8 cellular contexts compared by ENCODE assay signal in the genomic region with DNA sequence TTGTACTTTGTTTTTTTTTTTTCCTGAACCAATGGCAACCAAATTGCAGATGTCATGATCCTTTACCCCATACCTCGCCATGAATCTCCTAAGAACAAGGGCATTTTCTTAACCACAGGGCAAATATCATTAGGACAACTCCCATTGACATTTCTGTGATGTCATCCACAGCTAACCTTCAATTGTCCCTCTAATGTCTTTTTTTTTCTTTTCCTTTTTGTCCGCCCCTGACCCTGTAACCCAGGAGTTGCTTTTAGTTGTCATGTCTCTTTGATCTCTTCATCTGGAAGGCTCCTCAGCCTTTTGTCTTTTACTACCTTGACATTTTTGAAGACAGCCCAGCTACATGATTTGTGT. TPM values are rescaled to one million over a fixed set of nuclear protein-coding genes. Genes with fewer than 3 reads are reported as not detected.
DNase-seq lines count a peak whose midpoint lies in the region; ATAC-seq and TF ChIP-seq lines count a peak whose summit lies in the region.

No MANE protein-coding gene starts in this region.

- H3K4me3 Mint-ChIP-seq in activated naive CD8-positive, alpha-beta T cell treated with anti-CD3 and anti-CD28 coated beads, Interleukin-2, amount 10 ng/mL, durations not matched to agents 7 days and 5 days, result peak overlapping the region; percentile 83

- no peak for TF ChIP-seq RAD21 in SK-N-SH (IDR thresholded peaks at IDR 0.05; ENCODE audit: low read length)

- H3K4me3 ChIP-seq in SK-N-SH (ENCODE audit: low read depth in 2 of 2, low read length in 1 of 2) (peak overlapping the region; percentile 73 to 74), kidney epithelial cell (ENCODE audit: low read depth, low read length) (peak overlapping the region; percentile 84), suprapubic skin (peak overlapping the region; percentile 76)

- H3K36me3 Mint-ChIP-seq in activated naive CD8-positive, alpha-beta T cell treated with anti-CD3 and anti-CD28 coated beads, Interleukin-2, amount 10 ng/mL, durations not matched to agents 7 days and 5 days, result no peaks in the 10 kb centered on the region

- H4K20me1 ChIP-seq in SK-N-SH (ENCODE audit: insufficient read depth), result no peaks in the 10 kb centered on the region

- H3K27ac Mint-ChIP-seq in activated naive CD8-positive, alpha-beta T cell treated with anti-CD3 and anti-CD28 coated beads, Interleukin-2, amount 10 ng/mL, durations not matched to agents 7 days and 5 days, result peak overlapping the region; percentile 76

- no peaks in the 10 kb centered on the region for H3K9me2 ChIP-seq in SK-N-SH

- H3K36me3 ChIP-seq in SK-N-SH (replicated peaks in 1 of 2; ENCODE audit: control insufficient read depth in 1 of 2, insufficient read depth in 2 of 2, low read length in 1 of 2), result no peaks in the 10 kb centered on the region
- H3K36me3 ChIP-seq in kidney epithelial cell (ENCODE audit: control insufficient read depth, insufficient read depth, low read length), result no peaks in the 10 kb centered on the region
- H3K36me3 ChIP-seq in suprapubic skin, result peaks cover 12% of the 10 kb centered on the region

- no peaks in the 10 kb centered on the region for H3K9me3 ChIP-seq in SK-N-SH
- H3K9me3 ChIP-seq in suprapubic skin, result no peaks in the 10 kb centered on the region

- peak overlapping the region; percentile 26 to 34; a peak in 1 of 4 replicates for H3K27ac ChIP-seq in SK-N-SH (ENCODE audit: low read depth in 2 of 2, low read length in 1 of 2)
- H3K27ac ChIP-seq in suprapubic skin, result peak overlapping the region; percentile 84

- peaks cover 8% of the 10 kb centered on the region for H3K4me1 Mint-ChIP-seq in activated naive CD8-positive, alpha-beta T cell treated with anti-CD3 and anti-CD28 coated beads, Interleukin-2, amount 10 ng/mL, durations not matched to agents 7 days and 5 days

- H3K9ac ChIP-seq in SK-N-SH, result peak overlapping the region; percentile 75

- TF ChIP-seq CTCF in SK-N-SH (IDR thresholded peaks at IDR 0.05) (no peak), kidney epithelial cell (IDR thresholded peaks at IDR 0.05; ENCODE audit: insufficient read depth, low read length, poor library complexity, severe bottlenecking) (no peak), suprapubic skin (IDR thresholded peaks at IDR 0.05) (no peak)

- H3K4me1 ChIP-seq in SK-N-SH (ENCODE audit: control insufficient read depth in 1 of 2, insufficient read depth in 2 of 2, low read depth in 1 of 2, low read length in 1 of 2) (peaks cover 0 to 12% of the 10 kb centered on the region in 2 experiments; a peak in 2 of 4 replicates), suprapubic skin (peaks cover 30% of the 10 kb centered on the region)

- peak overlapping the region; percentile 86 for H3K4me2 ChIP-seq in SK-N-SH

- DNase-seq in SK-N-SH, result no peak
- DNase-seq in activated naive CD8-positive, alpha-beta T cell treated with anti-CD3 and anti-CD28 coated beads, Interleukin-2, amount 10 ng/mL, durations not matched to agents 7 days and 5 days, result no peak
- no peak for DNase-seq in kidney epithelial cell (ENCODE audit: low read depth)
- DNase-seq in suprapubic skin (ENCODE audit: low spot score in 2 of 2), result no peak

- CTCF ChIA-PET in SK-N-SH (lab: Yijun Ruan, JAX), result interaction anchor here (0.9 to 1.5 kb wide), 3 partner anchors 10 to 22 kb away, joined by 3 to 4 read pairs (median 3); no protein-coding TSS in a partner anchor

- H3F3A ChIP-seq in SK-N-SH (replicated peaks; ENCODE audit: insufficient read depth), result no peaks in the 10 kb centered on the region

- POLR2A ChIA-PET in SK-N-SH (lab: Yijun Ruan, JAX), result no interaction called here
- POLR2A ChIA-PET in activated naive CD8-positive, alpha-beta T cell treated with anti-CD3 and anti-CD28 coated beads, Interleukin-2, amount 10 ng/mL, durations not matched to agents 7 days and 5 days (lab: Charles Lee), result interaction anchor here (0.5 to 1.3 kb wide), 4 partner anchors 27 to 64 kb away, joined by 3 to 9 read pairs (median 5); partner anchors contain the start of gene ALG1

- TF ChIP-seq POLR2A in suprapubic skin (IDR thresholded peaks at IDR 0.05), result no peak

- peak overlapping the region; percentile 100 for H2AFZ ChIP-seq in SK-N-SH (ENCODE audit: low read depth)

- H3K27me3 ChIP-seq in SK-N-SH (ENCODE audit: insufficient read depth) (no peaks in the 10 kb centered on the region), kidney epithelial cell (ENCODE audit: control insufficient read depth, insufficient read depth, low read length) (peaks cover 4% of the 10 kb centered on the region), suprapubic skin (no peaks in the 10 kb centered on the region)

- no peaks in the 10 kb centered on the region for H3K79me2 ChIP-seq in SK-N-SH (ENCODE audit: insufficient read depth)

- no peaks in the 10 kb centered on the region for H3K27me3 Mint-ChIP-seq in activated naive CD8-positive, alpha-beta T cell treated with anti-CD3 and anti-CD28 coated beads, Interleukin-2, amount 10 ng/mL, durations not matched to agents 7 days and 5 days

- no peak for TF ChIP-seq EP300 in SK-N-SH (IDR thresholded peaks at IDR 0.05; ENCODE audit: borderline replicate concordance in 1 of 2, low read depth in 1 of 2, low read length in 1 of 2)
- TF ChIP-seq EP300 in suprapubic skin (IDR thresholded peaks at IDR 0.05), result no peak

- no peak for ATAC-seq in SK-N-SH treated with all-trans-retinoic acid at 6 μM for 48 hours
- ATAC-seq in activated naive CD8-positive, alpha-beta T cell treated with anti-CD3 and anti-CD28 coated beads, Interleukin-2, amount 10 ng/mL, durations not matched to agents 7 days and 5 days (ENCODE audit: low read depth), result no peak
- ATAC-seq in GM21529 (IDR thresholded peaks at IDR 0.05; ENCODE audit: unreplicated experiment), result no peak
- ATAC-seq in GM21447 (IDR thresholded peaks at IDR 0.05; ENCODE audit: unreplicated experiment), result no peak
- no peak for ATAC-seq in GM18861 (IDR thresholded peaks at IDR 0.05; ENCODE audit: unreplicated experiment)

- 17% methylated on average over 2 of the region's 2 CpGs for WGBS in SK-N-SH (ENCODE audit: low lambda C conversion rate)
- 8% methylated on average over 2 of the region's 2 CpGs for WGBS in suprapubic skin

- no peaks in the 10 kb centered on the region for H3K9me3 Mint-ChIP-seq in activated naive CD8-positive, alpha-beta T cell treated with anti-CD3 and anti-CD28 coated beads, Interleukin-2, amount 10 ng/mL, durations not matched to agents 7 days and 5 days

TF ChIP-seq in SK-N-SH, 30 proteins besides CTCF, POLR2A, EP300 and RAD21 (continues in another document):
- TF ChIP-seq GABPA (IDR thresholded peaks at IDR 0.05; ENCODE audit: low read depth), result peak; percentile 6; the same call in 1 of the 2 replicates

TF ChIP-seq in SK-N-SH treated with all-trans-retinoic acid at 6 μM for 48 hours, 23 proteins besides CTCF, POLR2A, EP300 and RAD21 (continues in another document):
- TF ChIP-seq, protein P1, sequence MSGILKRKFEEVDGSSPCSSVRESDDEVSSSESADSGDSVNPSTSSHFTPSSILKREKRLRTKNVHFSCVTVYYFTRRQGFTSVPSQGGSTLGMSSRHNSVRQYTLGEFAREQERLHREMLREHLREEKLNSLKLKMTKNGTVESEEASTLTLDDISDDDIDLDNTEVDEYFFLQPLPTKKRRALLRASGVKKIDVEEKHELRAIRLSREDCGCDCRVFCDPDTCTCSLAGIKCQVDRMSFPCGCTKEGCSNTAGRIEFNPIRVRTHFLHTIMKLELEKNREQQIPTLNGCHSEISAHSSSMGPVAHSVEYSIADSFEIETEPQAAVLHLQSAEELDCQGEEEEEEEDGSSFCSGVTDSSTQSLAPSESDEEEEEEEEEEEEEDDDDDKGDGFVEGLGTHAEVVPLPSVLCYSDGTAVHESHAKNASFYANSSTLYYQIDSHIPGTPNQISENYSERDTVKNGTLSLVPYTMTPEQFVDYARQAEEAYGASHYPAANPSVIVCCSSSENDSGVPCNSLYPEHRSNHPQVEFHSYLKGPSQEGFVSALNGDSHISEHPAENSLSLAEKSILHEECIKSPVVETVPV (CRISPR knock-in tag; IDR thresholded peaks at IDR 0.05), result no peak
- TF ChIP-seq SNAI2 (CRISPR knock-in tag; IDR thresholded peaks at IDR 0.05) (no peak), OSR1 (CRISPR knock-in tag; IDR thresholded peaks at IDR 0.05) (no peak), ESRRG (CRISPR knock-in tag; IDR thresholded peaks at IDR 0.05) (no peak)
- TF ChIP-seq, protein P2, sequence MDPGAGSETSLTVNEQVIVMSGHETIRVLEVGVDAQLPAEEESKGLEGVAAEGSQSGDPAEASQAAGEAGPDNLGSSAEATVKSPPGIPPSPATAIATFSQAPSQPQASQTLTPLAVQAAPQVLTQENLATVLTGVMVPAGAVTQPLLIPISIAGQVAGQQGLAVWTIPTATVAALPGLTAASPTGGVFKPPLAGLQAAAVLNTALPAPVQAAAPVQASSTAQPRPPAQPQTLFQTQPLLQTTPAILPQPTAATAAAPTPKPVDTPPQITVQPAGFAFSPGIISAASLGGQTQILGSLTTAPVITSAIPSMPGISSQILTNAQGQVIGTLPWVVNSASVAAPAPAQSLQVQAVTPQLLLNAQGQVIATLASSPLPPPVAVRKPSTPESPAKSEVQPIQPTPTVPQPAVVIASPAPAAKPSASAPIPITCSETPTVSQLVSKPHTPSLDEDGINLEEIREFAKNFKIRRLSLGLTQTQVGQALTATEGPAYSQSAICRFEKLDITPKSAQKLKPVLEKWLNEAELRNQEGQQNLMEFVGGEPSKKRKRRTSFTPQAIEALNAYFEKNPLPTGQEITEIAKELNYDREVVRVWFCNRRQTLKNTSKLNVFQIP (CRISPR knock-in tag; IDR thresholded peaks at IDR 0.05; ENCODE audit: borderline replicate concordance, low read depth), result no peak

RNA-seq across cellular contexts. Expression of gene NAGPA, which starts 0.4 kb away (rescaled TPM):
- polyA plus RNA-seq in SK-N-SH (2012; rRNA removed), result 15.5 and 16.5 TPM in 2 replicates
- 6.7 and 12.7 TPM in 2 replicates for polyA plus RNA-seq in SK-N-SH (2012; cell fraction: cytosol; rRNA removed)
- polyA plus RNA-seq in SK-N-SH (2012; cell fraction: nucleus; rRNA removed), result 37.6 and 45.0 TPM in 2 replicates
- total RNA-seq in activated naive CD8-positive, alpha-beta T cell treated with anti-CD3 and anti-CD28 coated beads, Interleukin-2, amount 10 ng/mL, durations not matched to agents 7 days and 5 days, result 10 to 100 TPM; 18.2 to 19.9 TPM
- total RNA-seq in kidney epithelial cell (40.0 and 59.9 TPM in 2 replicates), suprapubic skin (10 to 100 TPM; 25.3 to 35.1 (median 31.0) TPM)

RNA-seq across cellular contexts. Expression of gene C16orf89, which starts 31.6 kb away (rescaled TPM):
- polyA plus RNA-seq in SK-N-SH (2012; rRNA removed), result 0.18 TPM in 1 of 2 replicates, not detected in the other
- 0.07 TPM in 1 of 2 replicates, not detected in the other for polyA plus RNA-seq in SK-N-SH (2012; cell fraction: cytosol; rRNA removed)
- 0.04 TPM in 1 of 2 replicates, not detected in the other for polyA plus RNA-seq in SK-N-SH (2012; cell fraction: nucleus; rRNA removed)
- total RNA-seq in activated naive CD8-positive, alpha-beta T cell treated with anti-CD3 and anti-CD28 coated beads, Interleukin-2, amount 10 ng/mL, durations not matched to agents 7 days and 5 days, result not detected
- 1.0 TPM in 1 of 2 replicates, not detected in the other for total RNA-seq in kidney epithelial cell
- 1 to 10 TPM in 1 of 4 donors, not detected in 3; 1.6 TPM for total RNA-seq in suprapubic skin

RNA-seq across cellular contexts. Expression of gene ALG1, which starts 37.5 kb away (rescaled TPM):
- 27.0 and 32.2 TPM in 2 replicates for polyA plus RNA-seq in SK-N-SH (2012; rRNA removed)
- polyA plus RNA-seq in SK-N-SH (2012; cell fraction: cytosol; rRNA removed), result 17.3 and 21.9 TPM in 2 replicates
- polyA plus RNA-seq in SK-N-SH (2012; cell fraction: nucleus; rRNA removed), result 24.4 and 24.7 TPM in 2 replicates
- 10 to 100 TPM; 19.6 to 22.3 TPM for total RNA-seq in activated naive CD8-positive, alpha-beta T cell treated with anti-CD3 and anti-CD28 coated beads, Interleukin-2, amount 10 ng/mL, durations not matched to agents 7 days and 5 days
- total RNA-seq in kidney epithelial cell (33.0 and 33.5 TPM in 2 replicates), suprapubic skin (10 to 100 TPM; 14.5 to 22.3 (median 19.0) TPM)
